ENCODE assay signal across 8 cellular contexts in the genomic region with DNA sequence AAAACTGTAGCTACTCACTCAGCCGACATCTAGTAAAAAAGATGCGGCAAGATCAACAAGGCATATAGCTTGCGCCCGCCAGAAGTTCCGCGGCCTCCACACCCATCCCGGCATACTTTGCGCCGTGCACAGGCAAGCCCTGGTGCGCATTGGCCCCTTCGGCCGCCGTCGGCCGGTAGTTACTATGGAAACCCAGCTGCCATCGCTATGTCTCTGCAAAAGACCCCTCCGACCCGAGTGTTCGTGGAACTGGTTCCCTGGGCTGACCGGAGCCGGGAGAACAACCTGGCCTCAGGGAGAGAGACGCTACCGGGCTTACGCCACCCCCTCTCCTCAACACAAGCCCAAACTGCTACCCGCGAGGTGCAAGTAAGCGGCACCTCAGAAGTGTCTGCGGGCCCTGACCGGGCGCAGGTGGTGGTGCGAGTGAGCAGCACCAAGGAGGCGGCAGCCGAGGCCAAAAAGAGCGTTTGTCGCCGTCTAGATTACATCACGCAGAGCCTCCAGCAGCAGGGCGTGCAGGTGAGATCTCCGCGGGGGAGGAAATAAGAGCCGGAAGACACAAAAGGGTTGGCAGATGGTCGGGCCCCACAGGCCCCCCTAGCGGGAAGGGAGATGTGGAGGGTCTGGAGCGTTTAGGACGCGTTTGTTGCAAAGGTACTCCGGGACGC.
DNase-seq lines count a peak whose midpoint lies in the region; ATAC-seq lines count a peak whose summit lies in the region.

A gene with protein sequence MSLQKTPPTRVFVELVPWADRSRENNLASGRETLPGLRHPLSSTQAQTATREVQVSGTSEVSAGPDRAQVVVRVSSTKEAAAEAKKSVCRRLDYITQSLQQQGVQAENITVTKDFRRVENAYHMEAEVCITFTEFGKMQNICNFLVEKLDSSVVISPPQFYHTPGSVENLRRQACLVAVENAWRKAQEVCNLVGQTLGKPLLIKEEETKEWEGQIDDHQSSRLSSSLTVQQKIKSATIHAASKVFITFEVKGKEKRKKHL (plus strand): TSS at position 182 of the 671 bp plus-strand sequence. CDS start 26 bp downstream, at position 208.

- DNase-seq in COR-L47 (lab: John Stamatoyannopoulos, UW) (peak; percentile 92), HPDE6-E6E7 (ENCODE audit: extremely low spot score) (peak; percentile 67), NOMO-1 treated with DMSO at 0.1 percent for 48 hours (lab: John Stamatoyannopoulos, UW; ENCODE audit: unreplicated experiment) (peak; percentile 78), epidermal melanocyte (ENCODE audit: insufficient read length, low spot score) (peak; percentile 71), middle frontal gyrus (ENCODE audit: extremely low spot score, low spot score) (peak; percentile 73)
- peak; percentile 28 for DNase-seq in activated CD8-positive, alpha-beta memory T cell treated with anti-CD3 and anti-CD28 coated beads, Interleukin-2, amount 50 U/mL, for 1 hour (ENCODE audit: extremely low read depth)
- peak; percentile 43 to 57 for DNase-seq in stimulated activated CD8-positive, alpha-beta memory T cell treated with anti-CD3 and anti-CD28 coated beads, Interleukin-2, amount 100 ng/mL, for 1 hour (ENCODE audit: low read depth in 2 of 2)

- ATAC-seq in GM19467 (IDR thresholded peaks at IDR 0.05; ENCODE audit: unreplicated experiment): peak; percentile 97

Comparison
In these comparisons a context has a peak if more than half of its experiments do, and no peak if none do; other contexts are left out.
1. Peak in every context shown above with its lines: DNase-seq and ATAC-seq.
2. DNase-seq: peak in every context shown above with its lines; median percentile 92 in COR-L47; 78 in NOMO-1 treated with DMSO at 0.1 percent for 48 hours; 73 in middle frontal gyrus; 71 in epidermal melanocyte; 67 in HPDE6-E6E7; 50 in stimulated activated CD8-positive, alpha-beta memory T cell treated with anti-CD3 and anti-CD28 coated beads, Interleukin-2, amount 100 ng/mL, for 1 hour; 28 in activated CD8-positive, alpha-beta memory T cell treated with anti-CD3 and anti-CD28 coated beads, Interleukin-2, amount 50 U/mL, for 1 hour.